In the genomic region with DNA sequence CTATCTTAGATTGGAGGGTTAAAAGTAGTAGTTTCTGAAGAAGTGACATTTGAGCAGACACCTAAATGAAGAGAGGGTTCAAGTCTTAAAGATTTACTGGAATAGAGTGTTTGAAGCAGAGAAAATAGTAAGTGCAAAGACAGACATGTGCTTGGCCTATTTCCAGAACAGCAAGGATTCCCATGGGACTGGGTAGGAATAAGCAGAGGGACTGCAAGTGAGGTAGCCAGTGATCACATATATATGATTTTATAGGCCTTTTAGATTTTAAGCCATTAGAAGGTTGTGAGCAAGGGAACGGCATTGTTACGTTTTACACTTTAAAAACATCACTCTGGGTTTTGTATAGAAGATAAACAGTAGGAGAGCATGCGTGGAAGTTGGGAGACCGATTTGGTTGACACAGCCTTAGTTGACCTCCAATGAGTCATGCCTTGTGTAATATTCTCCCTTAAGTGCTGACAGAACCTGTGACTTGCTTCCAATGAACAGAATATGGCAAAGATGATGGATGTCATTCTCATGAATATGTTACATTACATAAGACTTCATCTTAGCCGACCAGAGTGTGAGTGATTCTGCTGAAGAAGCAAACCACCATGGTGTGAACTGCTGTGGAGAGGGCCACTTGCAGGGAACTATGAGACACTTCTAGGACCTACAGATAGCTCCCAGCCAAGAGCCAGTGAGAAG, we compare ENCODE assay signal across 10 cellular contexts.
A peak's percentile ranks its signal among the peaks of the same experiment; 100 is the strongest.
DNase-seq lines count a peak whose midpoint lies in the region; ATAC-seq and TF ChIP-seq lines count a peak whose summit lies in the region.
"Had no signal": no experiment of that assay in that cellular context is flagged by ENCODE, and none has a peak within 500 bp of the region (broad histone marks: within the 10 kb centered on the region; RNA-seq: fewer than 3 reads in every experiment).

No MANE protein-coding gene starts in this region.

- TF ChIP-seq CTCF in foreskin fibroblast (IDR thresholded peaks at IDR 0.05; ENCODE audit: low read depth, low read length), result no peak

- DNase-seq in HEK293T (ENCODE audit: extremely low spot score), result no peak
- DNase-seq in SIG-M5 treated with dmso at 0.1 percent for 504 hours (lab: John Stamatoyannopoulos, UW; ENCODE audit: unreplicated experiment), result peak; percentile 97
- DNase-seq in foreskin fibroblast, result peak; percentile 92 to 94
- peak; percentile 91 for DNase-seq in skeletal muscle cell (ENCODE audit: low read depth)
- no peak for DNase-seq in NCI-H82 treated with DMSO at 0.1 percent for 48 hours (lab: John Stamatoyannopoulos, UW; ENCODE audit: unreplicated experiment)
- DNase-seq in NCI-H187 treated with DMSO at 0.1 percent for 48 hours (lab: John Stamatoyannopoulos, UW), result no peak
- DNase-seq in activated CD4-positive, alpha-beta T cell treated with anti-CD3 and anti-CD28 coated beads, Interleukin-2, amount 50 U/mL, for 4 hours, result no peak
- DNase-seq: occipital lobe, T-helper 9 cell had no signal

- CTCF ChIA-PET in HEK293T (lab: Yijun Ruan, JAX), result no interaction called here

- no peak for ATAC-seq in GM19455 (IDR thresholded peaks at IDR 0.05; ENCODE audit: unreplicated experiment)

- H3K4me3 ChIP-seq in foreskin fibroblast (ENCODE audit: low read depth in 1 of 2, low read length in 2 of 2) (no peak overlapping the region), skeletal muscle cell (ENCODE audit: low read depth, low read length) (no peak overlapping the region)

- POLR2A ChIA-PET in HEK293T (lab: Yijun Ruan, JAX), result no interaction called here

TF ChIP-seq in HEK293T, 16 proteins besides CTCF, POLR2A, EP300 and RAD21:
- TF ChIP-seq FOXK2 (IDR thresholded peaks at IDR 0.05) (no peak), SUZ12 (IDR thresholded peaks at IDR 0.05) (no peak), FOXM1 (IDR thresholded peaks at IDR 0.05; ENCODE audit: borderline replicate concordance) (no peak), CTBP1 (IDR thresholded peaks at IDR 0.05; ENCODE audit: borderline replicate concordance) (no peak)
- TF ChIP-seq, protein P1, sequence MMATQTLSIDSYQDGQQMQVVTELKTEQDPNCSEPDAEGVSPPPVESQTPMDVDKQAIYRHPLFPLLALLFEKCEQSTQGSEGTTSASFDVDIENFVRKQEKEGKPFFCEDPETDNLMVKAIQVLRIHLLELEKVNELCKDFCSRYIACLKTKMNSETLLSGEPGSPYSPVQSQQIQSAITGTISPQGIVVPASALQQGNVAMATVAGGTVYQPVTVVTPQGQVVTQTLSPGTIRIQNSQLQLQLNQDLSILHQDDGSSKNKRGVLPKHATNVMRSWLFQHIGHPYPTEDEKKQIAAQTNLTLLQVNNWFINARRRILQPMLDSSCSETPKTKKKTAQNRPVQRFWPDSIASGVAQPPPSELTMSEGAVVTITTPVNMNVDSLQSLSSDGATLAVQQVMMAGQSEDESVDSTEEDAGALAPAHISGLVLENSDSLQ (IDR thresholded peaks at IDR 0.05), result 0 out of 2 replicates have a peak, but pooled peaks have one; percentile 15

Comparison
In these comparisons a context has a peak if more than half of its experiments do, and no peak if none do; other contexts are left out.
1. DNase-seq: peak in SIG-M5 treated with dmso at 0.1 percent for 504 hours (single experiment), foreskin fibroblast (2 of 2) and skeletal muscle cell (single experiment); none in HEK293T (single experiment), NCI-H82 treated with DMSO at 0.1 percent for 48 hours (single experiment), NCI-H187 treated with DMSO at 0.1 percent for 48 hours (single experiment) and activated CD4-positive, alpha-beta T cell treated with anti-CD3 and anti-CD28 coated beads, Interleukin-2, amount 50 U/mL, for 4 hours (0 of 2).